Comparison of ENCODE assay signal across 9 cellular contexts in the genomic region with DNA sequence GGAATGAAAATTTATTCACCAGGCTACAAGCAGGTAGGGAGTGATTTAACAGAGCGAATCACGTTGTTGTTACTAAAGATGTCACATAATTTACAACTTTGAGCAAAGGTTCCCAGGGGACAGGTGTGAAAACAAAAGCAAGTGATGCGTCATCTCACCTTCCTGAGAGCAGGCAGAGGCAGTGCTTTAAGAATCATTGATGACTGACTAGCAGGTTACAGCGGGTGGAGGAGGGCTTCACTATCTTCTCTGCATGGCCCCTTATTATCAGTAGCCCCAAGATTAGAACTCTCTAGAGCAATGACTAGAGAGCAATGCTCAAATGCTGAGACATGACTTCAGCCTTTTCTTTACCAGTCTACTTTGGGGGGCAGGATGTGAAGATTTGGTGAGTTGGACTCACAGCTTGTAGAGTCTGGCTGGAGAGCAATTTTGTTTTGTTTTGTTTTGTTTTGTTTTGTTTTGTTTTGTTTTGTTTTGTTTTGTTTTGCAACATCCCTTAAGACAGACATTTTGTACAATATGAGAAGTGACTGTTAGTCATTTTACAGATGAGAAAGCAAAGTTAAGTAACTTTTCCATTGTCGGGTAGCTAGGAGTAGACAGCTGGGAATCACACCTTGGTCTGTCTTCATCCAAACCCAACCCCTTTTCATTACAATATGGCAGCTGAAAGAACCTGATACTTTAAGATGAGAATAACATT.
DNase-seq lines count a peak whose midpoint lies in the region; ATAC-seq, FAIRE-seq and TF ChIP-seq lines count a peak whose summit lies in the region.
"Had no signal": no experiment of that assay in that cellular context is flagged by ENCODE, and none has a peak within 500 bp of the region (broad histone marks: within the 10 kb centered on the region; RNA-seq: fewer than 3 reads in every experiment).

No MANE protein-coding gene starts in this region.

- ATAC-seq in GM19035 (IDR thresholded peaks at IDR 0.05; ENCODE audit: unreplicated experiment) (peak; percentile 70), HG02970 (IDR thresholded peaks at IDR 0.05; ENCODE audit: low FRiP score, unreplicated experiment) (peak; percentile 63), K562 (no peak), Right ventricle myocardium inferior (no peak)

- H3K27me3 ChIP-seq in K562 (ENCODE audit: control insufficient read depth in 2 of 2, insufficient read depth in 2 of 2, low read length in 2 of 2) (no peaks in the 10 kb centered on the region), thyroid gland (no peaks in the 10 kb centered on the region)
- H3K27me3 ChIP-seq: ovary had no signal

- TF ChIP-seq RAD21 in K562 (CRISPR knock-in tag; conservative IDR thresholded peaks at IDR 0.05 in 1 of 2, IDR thresholded peaks at IDR 0.05 in 1 of 2), result no peak

- no peaks in the 10 kb centered on the region for H3K36me3 ChIP-seq in K562 (ENCODE audit: control insufficient read depth, insufficient read depth, low read length)
- no peaks in the 10 kb centered on the region for H3K36me3 ChIP-seq in thyroid gland
- H3K36me3 ChIP-seq: ovary had no signal

- H2AFZ ChIP-seq in K562 (ENCODE audit: low read depth, low read length), result no peak overlapping the region

- TF ChIP-seq POLR2A in K562 (conservative IDR thresholded peaks at IDR 0.05) (no peak), thyroid gland (IDR thresholded peaks at IDR 0.05) (no peak)

- intact Hi-C loops in K562 (cut with micrococcal nuclease), result no loop called here
- intact Hi-C loops in Right ventricle myocardium inferior (cut with DNase I), result no loop called here
- intact Hi-C loops in thyroid gland (cut with DNase I), result no loop called here

- DNase-seq in DMS53 treated with DMSO at 0.1 percent for 48 hours (lab: John Stamatoyannopoulos, UW; ENCODE audit: unreplicated experiment) (peak; percentile 73), K562 (ENCODE audit: extremely low read depth in 1 of 4, low spot score in 3 of 4) (no peak), Right ventricle myocardium inferior (ENCODE audit: missing footprints) (no peak), thyroid gland (no peak), medulla oblongata (ENCODE audit: extremely low spot score) (no peak)
- no peak for DNase-seq in stimulated activated CD8-positive, alpha-beta memory T cell treated with anti-CD3 and anti-CD28 coated beads, Interleukin-4, amount 100 ng/mL, for 48 hours
- DNase-seq: ovary had no signal

- 3% methylated on average over 5 of the region's 5 CpGs for WGBS in K562 (ENCODE audit: insufficient coverage, low coverage, missing lambda C conversion rate)
- WGBS in thyroid gland, 2 donors, result 78 to 88% methylated on average over 5 of the region's 5 CpGs

- CTCF ChIA-PET in K562 (lab: Yijun Ruan, JAX; ENCODE audit: low intra/inter-chr PET ratio), result no interaction called here

- POLR2A ChIA-PET in K562 (lab: Yijun Ruan, JAX), result interaction anchor here (0.6 kb wide), 1 partner anchor 12 kb away, joined by 3 read pairs; no protein-coding TSS in a partner anchor

- H3K27ac ChIP-seq in K562 (ENCODE audit: extremely low read depth, low read depth, low read length), result no peak overlapping the region
- H3K27ac ChIP-seq in thyroid gland, result no peak overlapping the region
- H3K27ac ChIP-seq: ovary had no signal

- no peak overlapping the region for H3K9ac ChIP-seq in K562 (ENCODE audit: insufficient read depth in 1 of 2, low read depth in 2 of 2, low read length in 2 of 2)

- H4K20me1 ChIP-seq in K562 (replicated peaks; ENCODE audit: control insufficient read depth, insufficient read depth, low read length), result no peaks in the 10 kb centered on the region

- no peak for TF ChIP-seq EP300 in K562 (IDR thresholded peaks at IDR 0.05; ENCODE audit: low read length)

- H3K79me2 ChIP-seq in K562 (ENCODE audit: control insufficient read depth, insufficient read depth, low read length), result no peaks in the 10 kb centered on the region

- in situ Hi-C loops in K562 (cut with MboI), result no loop called here

- TF ChIP-seq CTCF in K562 (IDR thresholded peaks at IDR 0.05 in 2 of 3, conservative IDR thresholded peaks at IDR 0.05 in 1 of 3; ENCODE audit: insufficient read depth in 2 of 3, low read depth in 1 of 3, low read length in 3 of 3) (no peak), thyroid gland (IDR thresholded peaks at IDR 0.05) (no peak)

- no TSS peak for BruUV-seq in K562 (replicated peaks; lab: Mats Ljungman, UMichigan)

- no peak overlapping the region for H3K4me2 ChIP-seq in K562 (ENCODE audit: insufficient read depth, low read length)

- FAIRE-seq in K562 (lab: Jason Lieb, UNC), result no peak

- H3K4me1 ChIP-seq in K562 (replicated peaks in 1 of 2; ENCODE audit: control insufficient read depth in 2 of 2, insufficient read depth in 2 of 2, low read length in 2 of 2) (peaks cover 0 to 12% of the 10 kb centered on the region in 2 experiments; a peak in 2 of 5 replicates), thyroid gland (no peaks in the 10 kb centered on the region)

- no peaks in the 10 kb centered on the region for H3K9me3 ChIP-seq in K562 (replicated peaks; ENCODE audit: control insufficient read depth, insufficient read depth, low read depth, low read length)
- H3K9me3 ChIP-seq in thyroid gland, result no peaks in the 10 kb centered on the region
- H3K9me3 ChIP-seq: ovary had no signal

- H3K4me3 ChIP-seq in K562 (no peak overlapping the region), thyroid gland (replicated peaks in 1 of 3) (no peak overlapping the region)
- H3K4me3 ChIP-seq: ovary had no signal

- no peaks in the 10 kb centered on the region for H3K9me1 ChIP-seq in K562 (ENCODE audit: control insufficient read depth, insufficient read depth, low read length)

TF ChIP-seq in K562, 482 proteins besides CTCF, POLR2A, EP300 and RAD21:
- no peak for TF ChIP-seq CREBBP (IDR thresholded peaks at IDR 0.05; ENCODE audit: low read depth, low read length)
- no peak for TF ChIP-seq CBX8 (IDR thresholded peaks at IDR 0.05; ENCODE audit: borderline replicate concordance, extremely low read depth, low read depth, low read length, poor library complexity, severe bottlenecking)
- TF ChIP-seq, protein P1, sequence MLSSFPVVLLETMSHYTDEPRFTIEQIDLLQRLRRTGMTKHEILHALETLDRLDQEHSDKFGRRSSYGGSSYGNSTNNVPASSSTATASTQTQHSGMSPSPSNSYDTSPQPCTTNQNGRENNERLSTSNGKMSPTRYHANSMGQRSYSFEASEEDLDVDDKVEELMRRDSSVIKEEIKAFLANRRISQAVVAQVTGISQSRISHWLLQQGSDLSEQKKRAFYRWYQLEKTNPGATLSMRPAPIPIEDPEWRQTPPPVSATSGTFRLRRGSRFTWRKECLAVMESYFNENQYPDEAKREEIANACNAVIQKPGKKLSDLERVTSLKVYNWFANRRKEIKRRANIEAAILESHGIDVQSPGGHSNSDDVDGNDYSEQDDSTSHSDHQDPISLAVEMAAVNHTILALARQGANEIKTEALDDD (IDR thresholded peaks at IDR 0.05), result peak; percentile 60; the same call in 1 of the 2 replicates

Comparison
In these comparisons a context has a peak if more than half of its experiments do, and no peak if none do; other contexts are left out.
1. ATAC-seq: peak in GM19035 (single experiment) and HG02970 (single experiment); none in K562 (single experiment) and Right ventricle myocardium inferior (single experiment).